ENCODE assay signal across 20 cellular contexts in the genomic region with DNA sequence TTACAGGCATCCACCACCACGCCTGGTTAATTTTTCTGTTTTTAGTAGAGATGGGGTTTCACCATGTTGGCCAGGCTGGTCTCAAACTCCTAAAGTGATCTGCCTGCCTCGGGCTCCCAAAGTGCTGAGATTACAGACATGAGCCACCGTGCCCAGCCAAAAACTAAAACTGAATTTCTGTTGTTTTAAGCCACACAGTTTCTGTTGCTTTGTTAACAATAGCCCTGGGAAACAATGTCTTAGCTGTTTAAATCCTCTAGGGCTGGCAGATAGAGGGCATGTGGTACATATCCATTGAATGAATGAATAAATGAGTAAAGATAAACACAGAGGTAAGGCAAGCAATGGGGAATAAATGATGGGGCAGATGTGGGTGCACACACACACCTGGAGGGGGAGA.
"Had no signal": no experiment of that assay in that cellular context is flagged by ENCODE, and none has a peak within 500 bp of the region (broad histone marks: within the 10 kb centered on the region; RNA-seq: fewer than 3 reads in every experiment).

No MANE protein-coding gene starts in this region.

- ATAC-seq: effector memory CD8-positive, alpha-beta T cell; left lung; naive thymus-derived CD8-positive, alpha-beta T cell; psoas muscle; right cardiac atrium; stimulated activated memory B cell treated with anti-CD40 and anti-IgM and Interleukin-4, amounts not matched to agents 10 μg/mL and 1 μg/mL and 100 μg/mL, for 72 hours; stimulated activated naive CD8-positive, alpha-beta T cell treated with anti-CD3 and anti-CD28 coated beads, Interleukin-15, Interleukin-2, amounts not matched to agents 100 U/mL and 50 U/mL, for 24 hours had no signal

- H3K27ac ChIP-seq: coronary artery, esophagus squamous epithelium, left lung, psoas muscle, sigmoid colon, thoracic aorta, tibial nerve, upper lobe of left lung, uterus had no signal

- DNase-seq: central memory CD4-positive, alpha-beta T cell; dermis blood vessel endothelial cell; effector memory CD8-positive, alpha-beta T cell; erythroblast; esophagus squamous epithelium; mesendoderm; naive thymus-derived CD8-positive, alpha-beta T cell; posterior cingulate gyrus; psoas muscle; right cardiac atrium; sigmoid colon; stimulated activated CD4-positive, alpha-beta T cell treated with anti-CD3 and anti-CD28 coated beads, Interleukin-4, amount 100 ng/mL, for 4 hours; stimulated activated naive CD8-positive, alpha-beta T cell treated with anti-CD3 and anti-CD28 coated beads, Interleukin-15, Interleukin-2, amounts not matched to agents 100 U/mL and 50 U/mL, for 24 hours; upper lobe of left lung; uterus had no signal

- H3K9me3 Mint-ChIP-seq: effector memory CD8-positive, alpha-beta T cell; naive thymus-derived CD8-positive, alpha-beta T cell; stimulated activated memory B cell treated with anti-CD40 and anti-IgM and Interleukin-4, amounts not matched to agents 10 μg/mL and 1 μg/mL and 100 μg/mL, for 72 hours had no signal

- H3K4me3 Mint-ChIP-seq: effector memory CD8-positive, alpha-beta T cell; naive thymus-derived CD8-positive, alpha-beta T cell; stimulated activated memory B cell treated with anti-CD40 and anti-IgM and Interleukin-4, amounts not matched to agents 10 μg/mL and 1 μg/mL and 100 μg/mL, for 72 hours had no signal

- H3K27ac Mint-ChIP-seq: effector memory CD8-positive, alpha-beta T cell; naive thymus-derived CD8-positive, alpha-beta T cell; stimulated activated memory B cell treated with anti-CD40 and anti-IgM and Interleukin-4, amounts not matched to agents 10 μg/mL and 1 μg/mL and 100 μg/mL, for 72 hours had no signal

- H3K36me3 Mint-ChIP-seq: naive thymus-derived CD8-positive, alpha-beta T cell; stimulated activated memory B cell treated with anti-CD40 and anti-IgM and Interleukin-4, amounts not matched to agents 10 μg/mL and 1 μg/mL and 100 μg/mL, for 72 hours had no signal
